In genomic region chr3:133667118-133667517, GRCh38 we compare ENCODE assay signal across 20 cellular contexts. TPM values are rescaled to one million over a fixed set of nuclear protein-coding genes. Genes with fewer than 3 reads are reported as not detected.
DNase-seq lines count a peak whose midpoint lies in the region; ATAC-seq and TF ChIP-seq lines count a peak whose summit lies in the region.
"Had no signal": no experiment of that assay in that cellular context is flagged by ENCODE, and none has a peak within 500 bp of the region (broad histone marks: within the 10 kb centered on the region; RNA-seq: fewer than 3 reads in every experiment).

No MANE protein-coding gene starts in this region.

- peak overlapping the region; percentile 63 for H3K27ac Mint-ChIP-seq in activated CD4-positive, alpha-beta T cell treated with anti-CD3 and anti-CD28 coated beads for 36 hours
- H3K27ac Mint-ChIP-seq in Caco-2 (ENCODE audit: unreplicated experiment), result peak overlapping the region; percentile 92
- no peak overlapping the region for H3K27ac Mint-ChIP-seq in nephron progenitor cell
- H3K27ac Mint-ChIP-seq: B cell; CD4-positive, alpha-beta T cell; CD8-positive, alpha-beta T cell had no signal

- no peaks in the 10 kb centered on the region for H3K27me3 ChIP-seq in Caco-2 (replicated peaks; ENCODE audit: control insufficient read depth, insufficient read depth, low read length)
- H3K27me3 ChIP-seq: BLaER1 treated with 17β-estradiol and CSF1 and Interleukin-3, amounts not matched to agents 10 nM and 100 nM had no signal

- H3K4me3 Mint-ChIP-seq in activated CD4-positive, alpha-beta T cell treated with anti-CD3 and anti-CD28 coated beads for 36 hours, result no peak overlapping the region
- H3K4me3 Mint-ChIP-seq in Caco-2 (ENCODE audit: unreplicated experiment) (no peak overlapping the region), nephron progenitor cell (no peak overlapping the region)
- H3K4me3 Mint-ChIP-seq: B cell; CD4-positive, alpha-beta T cell; CD8-positive, alpha-beta T cell had no signal

- CTCF ChIA-PET in activated CD4-positive, alpha-beta T cell treated with anti-CD3 and anti-CD28 coated beads for 36 hours (lab: Charles Lee), result interaction anchor here (0.7 to 1.2 kb wide), 3 partner anchors 11 to 125 kb away, joined by 3 to 4 read pairs (median 3); no protein-coding TSS in a partner anchor
- CTCF ChIA-PET in Caco-2 (lab: Charles Lee), result interaction anchor here (0.6 to 1.0 kb wide), 3 partner anchors 10 to 166 kb away, joined by 3 to 5 read pairs (median 3); no protein-coding TSS in a partner anchor

- POLR2A ChIA-PET in activated CD4-positive, alpha-beta T cell treated with anti-CD3 and anti-CD28 coated beads for 36 hours (lab: Charles Lee), result interaction anchor here (0.6 kb wide), 1 partner anchor 149 kb away, joined by 5 read pairs; no protein-coding TSS in a partner anchor
- POLR2A ChIA-PET in Caco-2 (lab: Charles Lee), result interaction anchor here (0.6 kb wide), 1 partner anchor 218 kb away, joined by 4 read pairs; no protein-coding TSS in a partner anchor

- no peaks in the 10 kb centered on the region for H3K36me3 Mint-ChIP-seq in activated CD4-positive, alpha-beta T cell treated with anti-CD3 and anti-CD28 coated beads for 36 hours (ENCODE audit: low read depth)
- H3K36me3 Mint-ChIP-seq in Caco-2 (ENCODE audit: insufficient read depth, unreplicated experiment) (no peaks in the 10 kb centered on the region), nephron progenitor cell (ENCODE audit: low read depth) (no peaks in the 10 kb centered on the region)
- H3K36me3 Mint-ChIP-seq: CD8-positive, alpha-beta T cell had no signal

- no peaks in the 10 kb centered on the region for H3K36me3 ChIP-seq in Caco-2 (ENCODE audit: control insufficient read depth, insufficient read depth, low read length)
- H3K36me3 ChIP-seq: BLaER1 treated with 17β-estradiol and CSF1 and Interleukin-3, amounts not matched to agents 10 nM and 100 nM had no signal

- no peak overlapping the region for H3K4me3 ChIP-seq in Caco-2 (ENCODE audit: low read depth, low read length)
- H3K4me3 ChIP-seq: A549; BLaER1 treated with 17β-estradiol and CSF1 and Interleukin-3, amounts not matched to agents 10 nM and 100 nM; GM12878 had no signal

- H3K4me1 Mint-ChIP-seq in activated CD4-positive, alpha-beta T cell treated with anti-CD3 and anti-CD28 coated beads for 36 hours, result peaks cover 21% of the 10 kb centered on the region
- H3K4me1 Mint-ChIP-seq in Caco-2 (ENCODE audit: low read depth, unreplicated experiment), result peaks cover 35% of the 10 kb centered on the region
- peaks cover 22% of the 10 kb centered on the region for H3K4me1 Mint-ChIP-seq in nephron progenitor cell

- no peaks in the 10 kb centered on the region for H3K9me3 ChIP-seq in Caco-2
- H3K9me3 ChIP-seq: A549; BLaER1 treated with 17β-estradiol and CSF1 and Interleukin-3, amounts not matched to agents 10 nM and 100 nM had no signal

- no peak for ATAC-seq in activated CD4-positive, alpha-beta T cell treated with anti-CD3 and anti-CD28 coated beads for 36 hours
- ATAC-seq: A549; CD8-positive, alpha-beta T cell; GM12878 had no signal

- no peaks in the 10 kb centered on the region for H3K9me3 Mint-ChIP-seq in activated CD4-positive, alpha-beta T cell treated with anti-CD3 and anti-CD28 coated beads for 36 hours (ENCODE audit: low read depth)
- H3K9me3 Mint-ChIP-seq in Caco-2 (ENCODE audit: unreplicated experiment) (no peaks in the 10 kb centered on the region), nephron progenitor cell (no peaks in the 10 kb centered on the region)
- H3K9me3 Mint-ChIP-seq: CD4-positive, alpha-beta T cell; CD8-positive, alpha-beta T cell had no signal

- TF ChIP-seq CTCF in Caco-2 (IDR thresholded peaks at IDR 0.05; ENCODE audit: insufficient read depth in 1 of 2, low read depth in 1 of 2, low read length in 1 of 2, severe bottlenecking in 1 of 2, unreplicated experiment in 1 of 2) (no peak), nephron progenitor cell (IDR thresholded peaks at IDR 0.05) (no peak)

- DNase-seq in activated CD4-positive, alpha-beta T cell treated with anti-CD3 and anti-CD28 coated beads for 36 hours, result no peak
- DNase-seq in activated CD4-positive, alpha-beta T cell treated with anti-CD3 and anti-CD28 coated beads, Interleukin-2, amount 50 U/mL, for 1 hour, result no peak
- DNase-seq in Caco-2, result no peak
- DNase-seq in amniotic epithelial cell (ENCODE audit: low read depth), result peak; percentile 48
- DNase-seq in nephron progenitor cell, result no peak
- no peak for DNase-seq in kidney glomerular epithelial cell (lab: John Stamatoyannopoulos, UW)
- DNase-seq: AML-193; CD4-positive, alpha-beta T cell; CD8-positive, alpha-beta T cell; DMS 273 treated with DMSO at 0.1 percent for 48 hours; DMS153; DMS53; DMS79; DND-41; EL; GDM1 had no signal

- H3K27me3 Mint-ChIP-seq in activated CD4-positive, alpha-beta T cell treated with anti-CD3 and anti-CD28 coated beads for 36 hours, result peaks cover 6% of the 10 kb centered on the region
- H3K27me3 Mint-ChIP-seq in Caco-2 (ENCODE audit: insufficient read depth, unreplicated experiment) (no peaks in the 10 kb centered on the region), nephron progenitor cell (ENCODE audit: low read depth, poor library complexity) (peaks cover 24% of the 10 kb centered on the region)

- no TSS peak for BruUV-seq in Caco-2 (replicated peaks; lab: Mats Ljungman, UMichigan)

- intact Hi-C loops in activated CD4-positive, alpha-beta T cell treated with anti-CD3 and anti-CD28 coated beads for 36 hours (cut with DNase I, micrococcal nuclease), result no loop called here
- intact Hi-C loops in Caco-2 (cut with micrococcal nuclease; ENCODE audit: unreplicated experiment), result loop anchor here (10.0 kb wide), 1 partner anchor 238 kb away; no protein-coding TSS in a partner anchor

- H3K4me1 ChIP-seq in Caco-2, result peaks cover 56% of the 10 kb centered on the region

RNA-seq across cellular contexts. Expression of gene TOPBP1, which starts 5.4 kb away (rescaled TPM):
- 10 to 100 TPM; 80.9 to 94.6 TPM for total RNA-seq in activated CD4-positive, alpha-beta T cell treated with anti-CD3 and anti-CD28 coated beads for 36 hours
- total RNA-seq in Caco-2 (2022), result 57.1 and 68.2 TPM in 2 replicates
